8 cellular contexts compared by ENCODE assay signal in genomic region chr19:1811472-1811894, GRCh38. TPM values are rescaled to one million over a fixed set of nuclear protein-coding genes. Genes with fewer than 3 reads are reported as not detected.
DNase-seq lines count a peak whose midpoint lies in the region; ATAC-seq and TF ChIP-seq lines count a peak whose summit lies in the region.

No MANE protein-coding gene starts in this region.

- intact Hi-C loops in gastrocnemius medialis (cut with DNase I; ENCODE audit: low total_unique reads), result no loop called here

- H3K4me3 ChIP-seq in gastrocnemius medialis, result peak overlapping the region; percentile 47 to 84 (median 66)

- H3K4me3 Mint-ChIP-seq in activated T-cell treated with anti-CD3 and anti-CD28 coated beads, Interleukin-2, amount 50 U/mL, for 72 hours, result peak overlapping the region; percentile 79 to 95

- no peaks in the 10 kb centered on the region for H3K9me3 ChIP-seq in gastrocnemius medialis

- no peak overlapping the region for H3K27ac Mint-ChIP-seq in activated T-cell treated with anti-CD3 and anti-CD28 coated beads, Interleukin-2, amount 50 U/mL, for 72 hours

- peak overlapping the region; percentile 26 to 67 (median 40) for H3K27ac ChIP-seq in gastrocnemius medialis

- ATAC-seq in activated T-cell treated with anti-CD3 and anti-CD28 coated beads, Interleukin-2, amount 50 U/mL, for 72 hours (replicated peaks in 1 of 2), result peak in 1 of 2 donors; percentile 11
- peak; percentile 20 to 57 for ATAC-seq in gastrocnemius medialis

- no peak for TF ChIP-seq POLR2A in gastrocnemius medialis (IDR thresholded peaks at IDR 0.05)

- H3K4me1 Mint-ChIP-seq in activated T-cell treated with anti-CD3 and anti-CD28 coated beads, Interleukin-2, amount 50 U/mL, for 72 hours (ENCODE audit: low read depth), result peaks cover 17% of the 10 kb centered on the region

- peaks cover 0 to 15% of the 10 kb centered on the region in 2 donors for H3K36me3 ChIP-seq in gastrocnemius medialis

- no peaks in the 10 kb centered on the region for H3K27me3 Mint-ChIP-seq in activated T-cell treated with anti-CD3 and anti-CD28 coated beads, Interleukin-2, amount 50 U/mL, for 72 hours (ENCODE audit: low read depth)

- no peaks in the 10 kb centered on the region for H3K27me3 ChIP-seq in gastrocnemius medialis

- in situ Hi-C loops in gastrocnemius medialis (cut with MboI; ENCODE audit: low sequenced_read_pairs in 4 of 4) (no loop called here), GM13977 (cut with MboI; ENCODE audit: low pct_unique_long_range_greater_than_20kb, low sequenced_read_pairs, unreplicated experiment) (no loop called here)

- no peaks in the 10 kb centered on the region for H3K9me3 Mint-ChIP-seq in activated T-cell treated with anti-CD3 and anti-CD28 coated beads, Interleukin-2, amount 50 U/mL, for 72 hours

- H3K36me3 Mint-ChIP-seq in activated T-cell treated with anti-CD3 and anti-CD28 coated beads, Interleukin-2, amount 50 U/mL, for 72 hours (ENCODE audit: insufficient read depth in 2 of 2), result no peaks in the 10 kb centered on the region

- H3K4me1 ChIP-seq in gastrocnemius medialis, result peaks cover 14 to 18% of the 10 kb centered on the region in 2 donors

- DNase-seq in COLO829 (ENCODE audit: low spot score), result peak; percentile 45
- peak; percentile 55 for DNase-seq in MV-4-11 (lab: John Stamatoyannopoulos, UW)
- DNase-seq in activated T-cell treated with anti-CD3 and anti-CD28 coated beads, Interleukin-2, amount 50 U/mL, for 72 hours, result peak; percentile 61 to 70
- peak; percentile 91 for DNase-seq in glomerular visceral epithelial cell (ENCODE audit: extremely low spot score)
- peak; percentile 19 to 75 for DNase-seq in gastrocnemius medialis
- DNase-seq in NCI-H2227 (lab: John Stamatoyannopoulos, UW; ENCODE audit: unreplicated experiment), result no peak
- no peak for DNase-seq in NCI-H774 (lab: John Stamatoyannopoulos, UW)
- no peak for DNase-seq in GM13977 (ENCODE audit: low spot score)

- TF ChIP-seq CTCF in gastrocnemius medialis (IDR thresholded peaks at IDR 0.05 in 4 of 5, conservative IDR thresholded peaks at IDR 0.05 in 1 of 5), result no peak
- no peak for TF ChIP-seq CTCF in GM13977 (IDR thresholded peaks at IDR 0.05; ENCODE audit: extremely low read depth, insufficient read depth, missing control alignments)

RNA-seq across cellular contexts. Expression of gene ATP8B3, which starts 0.6 kb away (rescaled TPM):
- total RNA-seq in activated T-cell treated with anti-CD3 and anti-CD28 coated beads, Interleukin-2, amount 50 U/mL, for 72 hours, result 10 to 100 TPM; 12.1 to 12.8 TPM
- total RNA-seq in gastrocnemius medialis, result under 1 TPM in 2 of 4 donors, not detected in 2; 0.09 to 0.24 TPM

RNA-seq across cellular contexts. Expression of gene REXO1, which starts 36.8 kb away (rescaled TPM):
- 10 to 100 TPM; 41.4 to 46.5 TPM for total RNA-seq in activated T-cell treated with anti-CD3 and anti-CD28 coated beads, Interleukin-2, amount 50 U/mL, for 72 hours
- total RNA-seq in gastrocnemius medialis, result 10 to 100 TPM; 10.8 to 28.5 (median 20.5) TPM

RNA-seq across cellular contexts. Expression of gene KLF16, which starts 51.9 kb away (rescaled TPM):
- total RNA-seq in activated T-cell treated with anti-CD3 and anti-CD28 coated beads, Interleukin-2, amount 50 U/mL, for 72 hours, result 10 to 100 TPM; 26.4 to 27.5 TPM
- total RNA-seq in gastrocnemius medialis, result 1 to 10 TPM in 3 of 4 donors, under 1 TPM in 1; 0.58 to 4.0 (median 1.4) TPM

RNA-seq across cellular contexts. Expression of gene ONECUT3, which starts 58.2 kb away (rescaled TPM):
- not detected for total RNA-seq in activated T-cell treated with anti-CD3 and anti-CD28 coated beads, Interleukin-2, amount 50 U/mL, for 72 hours
- not detected for total RNA-seq in gastrocnemius medialis

Comparison
In these comparisons a context has a peak if more than half of its experiments do, and no peak if none do; other contexts are left out.
1. DNase-seq: peak in COLO829 (single experiment), MV-4-11 (single experiment), activated T-cell treated with anti-CD3 and anti-CD28 coated beads, Interleukin-2, amount 50 U/mL, for 72 hours (2 of 2), glomerular visceral epithelial cell (single experiment) and gastrocnemius medialis (2 of 2); none in NCI-H2227 (single experiment), NCI-H774 (single experiment) and GM13977 (single experiment).
2. RNA of gene ATP8B3, which starts 0.6 kb away (total RNA-seq): 12.1 to 12.8 TPM in activated T-cell treated with anti-CD3 and anti-CD28 coated beads, Interleukin-2, amount 50 U/mL, for 72 hours; 0.09 to 0.24 TPM in gastrocnemius medialis; every median in the first group is over 10 times any median in the second.
3. RNA of gene KLF16, which starts 51.9 kb away (total RNA-seq): 26.4 to 27.5 TPM in activated T-cell treated with anti-CD3 and anti-CD28 coated beads, Interleukin-2, amount 50 U/mL, for 72 hours; 0.58 to 4.0 TPM in gastrocnemius medialis; every median in the first group is over 4 times any median in the second.